9 cellular contexts compared by ENCODE assay signal in genomic region chr22:31491218-31491962, GRCh38.
A peak's percentile ranks its signal among the peaks of the same experiment; 100 is the strongest.
DNase-seq lines count a peak whose midpoint lies in the region; ATAC-seq and TF ChIP-seq lines count a peak whose summit lies in the region.
"Had no signal": no experiment of that assay in that cellular context is flagged by ENCODE, and none has a peak within 500 bp of the region (broad histone marks: within the 10 kb centered on the region; RNA-seq: fewer than 3 reads in every experiment).

No MANE protein-coding gene starts in this region.

- H3K4me1 Mint-ChIP-seq in T-helper 2 cell treated with Interferon-gamma antibody and Interleukin-4, amounts not matched to agents 5 μg/mL and 100 μg/mL, for 36 hours (ENCODE audit: low read depth): peaks cover 34% of the 10 kb centered on the region
- H3K4me1 Mint-ChIP-seq in stimulated activated naive CD8-positive, alpha-beta T cell treated with anti-CD3 and anti-CD28 coated beads, Interleukin-15, amount 100 ng/mL, for 72 hours: peaks cover 44% of the 10 kb centered on the region

- no peak for ATAC-seq in stimulated activated naive CD8-positive, alpha-beta T cell treated with anti-CD3 and anti-CD28 coated beads, Interleukin-15, amount 100 ng/mL, for 72 hours
- ATAC-seq in HG02588 (IDR thresholded peaks at IDR 0.05; ENCODE audit: unreplicated experiment): no peak

- peaks cover 19% of the 10 kb centered on the region for H3K36me3 ChIP-seq in WERI-Rb-1
- peaks cover 14% of the 10 kb centered on the region for H3K36me3 ChIP-seq in iPS-18a (ENCODE audit: control insufficient read depth, low read depth, low read length)

- no peak overlapping the region for H3K9ac ChIP-seq in iPS-18a (ENCODE audit: low read length)

- peak overlapping the region; percentile 98 for H3K27ac Mint-ChIP-seq in T-helper 2 cell treated with Interferon-gamma antibody and Interleukin-4, amounts not matched to agents 5 μg/mL and 100 μg/mL, for 36 hours
- H3K27ac Mint-ChIP-seq in stimulated activated naive CD8-positive, alpha-beta T cell treated with anti-CD3 and anti-CD28 coated beads, Interleukin-15, amount 100 ng/mL, for 72 hours: peak overlapping the region in 1 of 2 donors; percentile 95

- H3K4me3 ChIP-seq in WERI-Rb-1 (ENCODE audit: low read depth, low read length) (no peak overlapping the region), iPS-18a (ENCODE audit: low read length) (peak overlapping the region; percentile 66)

- H3K9me3 Mint-ChIP-seq in T-helper 2 cell treated with Interferon-gamma antibody and Interleukin-4, amounts not matched to agents 5 μg/mL and 100 μg/mL, for 36 hours: no peaks in the 10 kb centered on the region
- H3K9me3 Mint-ChIP-seq in stimulated activated naive CD8-positive, alpha-beta T cell treated with anti-CD3 and anti-CD28 coated beads, Interleukin-15, amount 100 ng/mL, for 72 hours: no peaks in the 10 kb centered on the region

- H3K9me3 ChIP-seq in WERI-Rb-1 (ENCODE audit: severe bottlenecking) (no peaks in the 10 kb centered on the region), iPS-18a (ENCODE audit: control insufficient read depth, low read depth, low read length) (no peaks in the 10 kb centered on the region)
- H3K9me3 ChIP-seq: SJSA1 had no signal

- H3K27me3 ChIP-seq in WERI-Rb-1 (ENCODE audit: insufficient read depth, low read depth, severe bottlenecking) (no peaks in the 10 kb centered on the region), iPS-18a (ENCODE audit: control insufficient read depth, insufficient read depth, low read length) (no peaks in the 10 kb centered on the region)
- H3K27me3 ChIP-seq: SJSA1 had no signal

- DNase-seq in T-helper 2 cell treated with Interferon-gamma antibody and Interleukin-4, amounts not matched to agents 5 μg/mL and 100 μg/mL, for 36 hours (ENCODE audit: low spot score): no peak
- DNase-seq in T-helper 2 cell (no peak), WERI-Rb-1 (peak; percentile 26), DMS79 (lab: John Stamatoyannopoulos, UW) (no peak), substantia nigra (lab: John Stamatoyannopoulos, UW) (no peak)
- DNase-seq in stimulated activated naive CD8-positive, alpha-beta T cell treated with anti-CD3 and anti-CD28 coated beads, Interleukin-15, amount 100 ng/mL, for 72 hours: no peak

- H3K27ac ChIP-seq in WERI-Rb-1 (no peak overlapping the region), iPS-18a (ENCODE audit: low read length) (no peak overlapping the region), substantia nigra (ENCODE audit: low read depth, low read length, poor library complexity, severe bottlenecking) (no peak overlapping the region)

- TF ChIP-seq CTCF in WERI-Rb-1 (IDR thresholded peaks at IDR 0.05; ENCODE audit: low read depth, low read length): no peak

- no peaks in the 10 kb centered on the region for H3K27me3 Mint-ChIP-seq in T-helper 2 cell treated with Interferon-gamma antibody and Interleukin-4, amounts not matched to agents 5 μg/mL and 100 μg/mL, for 36 hours (ENCODE audit: low read depth)
- no peaks in the 10 kb centered on the region for H3K27me3 Mint-ChIP-seq in stimulated activated naive CD8-positive, alpha-beta T cell treated with anti-CD3 and anti-CD28 coated beads, Interleukin-15, amount 100 ng/mL, for 72 hours

- peaks cover 21% of the 10 kb centered on the region for H3K4me1 ChIP-seq in iPS-18a (ENCODE audit: control insufficient read depth, low read depth, low read length)

- peak overlapping the region; percentile 88 for H3K4me3 Mint-ChIP-seq in T-helper 2 cell treated with Interferon-gamma antibody and Interleukin-4, amounts not matched to agents 5 μg/mL and 100 μg/mL, for 36 hours
- peak overlapping the region; percentile 93 to 96 for H3K4me3 Mint-ChIP-seq in stimulated activated naive CD8-positive, alpha-beta T cell treated with anti-CD3 and anti-CD28 coated beads, Interleukin-15, amount 100 ng/mL, for 72 hours

- peaks cover 14% of the 10 kb centered on the region for H3K36me3 Mint-ChIP-seq in T-helper 2 cell treated with Interferon-gamma antibody and Interleukin-4, amounts not matched to agents 5 μg/mL and 100 μg/mL, for 36 hours (ENCODE audit: low read depth)
